ENCODE assay signal across 25 cellular contexts in the genomic region with DNA sequence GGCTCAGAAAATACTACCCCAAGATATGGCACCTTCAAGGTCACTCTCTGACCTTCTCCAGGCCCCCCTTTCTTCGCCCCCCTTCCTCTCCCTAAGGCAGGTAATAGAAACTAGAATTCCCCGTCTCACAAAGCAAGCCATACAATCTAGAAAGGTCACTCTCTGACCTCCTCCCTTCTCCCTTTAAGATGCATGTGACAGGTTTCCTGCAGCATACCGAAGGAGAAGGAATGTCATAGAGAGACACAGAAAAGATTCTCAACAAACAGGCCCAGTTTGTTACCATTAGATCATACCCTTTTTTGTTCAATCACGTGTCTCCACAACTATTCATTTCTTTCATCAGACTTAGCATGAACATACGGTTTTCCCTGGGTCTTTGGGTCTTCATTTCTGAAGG. TPM values are rescaled to one million over a fixed set of nuclear protein-coding genes. Genes with fewer than 3 reads are reported as not detected.
"Had no signal": no experiment of that assay in that cellular context is flagged by ENCODE, and none has a peak within 500 bp of the region (broad histone marks: within the 10 kb centered on the region; RNA-seq: fewer than 3 reads in every experiment).

No MANE protein-coding gene starts in this region.

- H3K27ac Mint-ChIP-seq: activated CD8-positive, alpha-beta T cell treated with anti-CD3 and anti-CD28 coated beads, Interleukin-2, amount 10 ng/mL, durations not matched to agents 7 days and 5 days; brain had no signal

- H3K27me3 ChIP-seq: ascending aorta, Peyer's patch, SJCRH30 had no signal

- ATAC-seq: activated CD8-positive, alpha-beta T cell treated with anti-CD3 and anti-CD28 coated beads, Interleukin-2, amount 10 ng/mL, durations not matched to agents 7 days and 5 days; K562; SK-N-SH treated with all-trans-retinoic acid at 6 μM for 48 hours had no signal

- FAIRE-seq: K562 had no signal

- H3K27ac ChIP-seq: ascending aorta, Peyer's patch, RWPE1, SJCRH30 had no signal

- H3K4me3 ChIP-seq: ascending aorta, K562, Peyer's patch, SJCRH30 had no signal

- H3K36me3 ChIP-seq: Peyer's patch, SJCRH30 had no signal

- H3K4me3 Mint-ChIP-seq: activated CD8-positive, alpha-beta T cell treated with anti-CD3 and anti-CD28 coated beads, Interleukin-2, amount 10 ng/mL, durations not matched to agents 7 days and 5 days; brain had no signal

- DNase-seq: activated CD4-positive, alpha-beta T cell treated with anti-CD3 and anti-CD28 coated beads for 48 hours; activated CD4-positive, alpha-beta T cell treated with anti-CD3 and anti-CD28 coated beads, Interleukin-2, amount 50 U/mL, for 4 hours; activated CD4-positive, CD25-positive, alpha-beta regulatory T cell treated with anti-CD3 and anti-CD28 coated beads, Interleukin-2, amount 50 U/mL, for 72 hours; activated CD8-positive, alpha-beta memory T cell treated with anti-CD3 and anti-CD28 coated beads, Interleukin-2, amount 50 U/mL, for 48 hours; activated CD8-positive, alpha-beta T cell treated with anti-CD3 and anti-CD28 coated beads, Interleukin-2, amount 10 ng/mL, durations not matched to agents 7 days and 5 days; activated naive CD4-positive, alpha-beta T cell treated with anti-CD3 and anti-CD28 coated beads, Interleukin-2, amount 50 U/mL, for 16 hours; activated T-cell treated with anti-CD3 and anti-CD28 coated beads, Interleukin-2, amount 50 U/mL, for 1 hour; amniotic stem cell; Karpas-422; NCI-H1105 treated with DMSO at 0.1 percent for 48 hours; NCI-H1436 treated with DMSO at 0.1 percent for 48 hours; NCI-H187; NCI-H2081; NCI-H446; NCI-H524; Peyer's patch; Right ventricle myocardium superior; SJCRH30; SW 1271 had no signal

- H3K9me3 ChIP-seq: Peyer's patch, SJCRH30 had no signal

- H3K27me3 Mint-ChIP-seq: brain had no signal

- H3K4me1 ChIP-seq: ascending aorta, Peyer's patch had no signal

RNA-seq across cellular contexts. Expression of a gene that starts 51.2 kb away (rescaled TPM):
- total RNA-seq: activated CD8-positive, alpha-beta T cell treated with anti-CD3 and anti-CD28 coated beads, Interleukin-2, amount 10 ng/mL, durations not matched to agents 7 days and 5 days; ascending aorta; Peyer's patch; Right ventricle myocardium superior; SJCRH30; T-helper 1 cell treated with Interleukin-12 subunit alpha and Interleukin-12 subunit beta and Interleukin-4 antibody, amounts not matched to agents 30 ng/mL and 1 ng/mL, for 36 hours had no signal
